Comparison of ENCODE assay signal across 2 cellular contexts in genomic region chr3:133440652-133441051, GRCh38.
TF ChIP-seq lines count a peak whose summit lies in the region.

No MANE protein-coding gene starts in this region.

TF ChIP-seq in IMR-90, 13 proteins besides CTCF, POLR2A, EP300 and RAD21 (continued from another document):
- TF ChIP-seq CHD1 (IDR thresholded peaks at IDR 0.05; ENCODE audit: low read depth, low read length) (no peak), CEBPB (IDR thresholded peaks at IDR 0.05; ENCODE audit: low read depth, low read length) (no peak), FOS (IDR thresholded peaks at IDR 0.05; ENCODE audit: low read depth, low read length) (no peak), ELK1 (IDR thresholded peaks at IDR 0.05; ENCODE audit: borderline replicate concordance, low read depth, low read length) (no peak), RCOR1 (IDR thresholded peaks at IDR 0.05; ENCODE audit: insufficient replicate concordance, low read length) (no peak), NFE2L2 (IDR thresholded peaks at IDR 0.05; ENCODE audit: low read depth, low read length) (no peak), MAZ (IDR thresholded peaks at IDR 0.05; ENCODE audit: borderline replicate concordance, low read depth, low read length) (no peak), RFX5 (IDR thresholded peaks at IDR 0.05; ENCODE audit: low read depth, low read length) (no peak)
- TF ChIP-seq, protein P1, sequence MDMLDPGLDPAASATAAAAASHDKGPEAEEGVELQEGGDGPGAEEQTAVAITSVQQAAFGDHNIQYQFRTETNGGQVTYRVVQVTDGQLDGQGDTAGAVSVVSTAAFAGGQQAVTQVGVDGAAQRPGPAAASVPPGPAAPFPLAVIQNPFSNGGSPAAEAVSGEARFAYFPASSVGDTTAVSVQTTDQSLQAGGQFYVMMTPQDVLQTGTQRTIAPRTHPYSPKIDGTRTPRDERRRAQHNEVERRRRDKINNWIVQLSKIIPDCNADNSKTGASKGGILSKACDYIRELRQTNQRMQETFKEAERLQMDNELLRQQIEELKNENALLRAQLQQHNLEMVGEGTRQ (IDR thresholded peaks at IDR 0.05; ENCODE audit: low read depth, low read length) = no peak

TF ChIP-seq in GM12891, 5 proteins besides CTCF, POLR2A, EP300 and RAD21 (continued from another document):
- no peak for TF ChIP-seq POU2F2 (IDR thresholded peaks at IDR 0.05; ENCODE audit: low read depth, low read length)
